9 cellular contexts compared by ENCODE assay signal in genomic region chrX:48575642-48576041, GRCh38. TPM values are rescaled to one million over a fixed set of nuclear protein-coding genes. Genes with fewer than 3 reads are reported as not detected.
DNase-seq lines count a peak whose midpoint lies in the region; ATAC-seq and TF ChIP-seq lines count a peak whose summit lies in the region.
"Had no signal": no experiment of that assay in that cellular context is flagged by ENCODE, and none has a peak within 500 bp of the region (broad histone marks: within the 10 kb centered on the region; RNA-seq: fewer than 3 reads in every experiment).

No MANE protein-coding gene starts in this region.

- no peak for DNase-seq in RWPE1 (ENCODE audit: low spot score)
- DNase-seq in epithelial cell of proximal tubule (ENCODE audit: low read depth), result no peak
- DNase-seq in trophoblast cell, result no peak
- no peak for DNase-seq in GM13976 (ENCODE audit: low spot score)
- no peak for DNase-seq in NCI-H526 (lab: John Stamatoyannopoulos, UW)
- no peak for DNase-seq in occipital lobe (lab: John Stamatoyannopoulos, UW)
- DNase-seq: stimulated activated naive CD4-positive, alpha-beta T cell had no signal

- ATAC-seq in HG03045 (IDR thresholded peaks at IDR 0.05; ENCODE audit: unreplicated experiment), result no peak

- peak overlapping the region; percentile 80 for H3K14ac ChIP-seq in trophoblast cell (ENCODE audit: low read length)

- H2AFZ ChIP-seq in trophoblast cell (ENCODE audit: insufficient read depth, low read length, poor library complexity), result no peak overlapping the region

- in situ Hi-C loops in GM13976 (cut with MboI; ENCODE audit: low sequenced_read_pairs, unreplicated experiment), result no loop called here

- H3K36me3 ChIP-seq in trophoblast cell (ENCODE audit: control insufficient read depth in 1 of 2, insufficient read depth in 2 of 2, low read length in 2 of 2), result peaks cover 17 to 31% of the 10 kb centered on the region in 2 experiments

- no peak overlapping the region for H3K18ac ChIP-seq in trophoblast cell (ENCODE audit: low read length)

- H3K4ac ChIP-seq in trophoblast cell (ENCODE audit: low read depth, low read length), result peak overlapping the region; percentile 94

- H4K91ac ChIP-seq in trophoblast cell (ENCODE audit: low read depth, low read length), result peak overlapping the region; percentile 95

- H3K27me3 ChIP-seq in trophoblast cell (ENCODE audit: insufficient read depth, low read length), result no peaks in the 10 kb centered on the region

- H4K12ac ChIP-seq in trophoblast cell (ENCODE audit: low read depth, low read length), result peak overlapping the region; percentile 92

- H2BK5ac ChIP-seq in trophoblast cell (ENCODE audit: low read depth, low read length, poor library complexity), result no peak overlapping the region

- H2AK5ac ChIP-seq in trophoblast cell (ENCODE audit: low read length), result peak overlapping the region; percentile 91

- POLR2A ChIA-PET in RWPE1 (lab: Yijun Ruan, JAX; ENCODE audit: low non-redundant PET), result no interaction called here

- WGBS in trophoblast cell (ENCODE audit: extremely low coverage, insufficient coverage, insufficient read length), result no CpG with 5 or more reads among the region's 13 CpGs

- H2BK120ac ChIP-seq in trophoblast cell (ENCODE audit: insufficient read depth, low read length, poor library complexity), result no peak overlapping the region

- peak overlapping the region; percentile 71 for H3K4me2 ChIP-seq in trophoblast cell (ENCODE audit: low read length)

- no peak for TF ChIP-seq CTCF in RWPE1 (conservative IDR thresholded peaks at IDR 0.05; ENCODE audit: low read depth)
- TF ChIP-seq CTCF in epithelial cell of proximal tubule (conservative IDR thresholded peaks at IDR 0.05; ENCODE audit: low read depth, low read length), result no peak
- TF ChIP-seq CTCF in GM13976 (IDR thresholded peaks at IDR 0.05; ENCODE audit: borderline replicate concordance, control extremely low read depth, extremely low read depth, insufficient read depth, missing control alignments), result no peak

- peaks cover 12% of the 10 kb centered on the region for H3K79me1 ChIP-seq in trophoblast cell (ENCODE audit: low read length)

- CTCF ChIA-PET in RWPE1 (lab: Yijun Ruan, JAX), result no interaction called here

- H3K4me3 ChIP-seq in GM08714 (ENCODE audit: low read length), result peak overlapping the region; percentile 92; the same call in 1 of the 2 replicates
- peak overlapping the region; percentile 74 for H3K4me3 ChIP-seq in epithelial cell of proximal tubule (ENCODE audit: low read depth, low read length)
- H3K4me3 ChIP-seq in trophoblast cell (ENCODE audit: low read depth, low read length), result peak overlapping the region; percentile 97

- no peaks in the 10 kb centered on the region for H3K9me3 ChIP-seq in trophoblast cell (ENCODE audit: insufficient read depth, low read depth, low read length)

- H3K4me1 ChIP-seq in trophoblast cell (ENCODE audit: control insufficient read depth in 1 of 2, insufficient read depth in 2 of 2, low read length in 2 of 2), result peaks cover 10 to 12% of the 10 kb centered on the region in 2 experiments

- H3K79me2 ChIP-seq in trophoblast cell (ENCODE audit: control insufficient read depth, insufficient read depth, low read length, poor library complexity), result peaks cover 10% of the 10 kb centered on the region

- H3K27ac ChIP-seq in RWPE1 (peak overlapping the region; percentile 89), trophoblast cell (ENCODE audit: low read depth, low read length) (no peak overlapping the region)

- no peak overlapping the region for H3K23ac ChIP-seq in trophoblast cell (ENCODE audit: low read length)

- H2BK12ac ChIP-seq in trophoblast cell (ENCODE audit: low read length), result no peak overlapping the region

- peak overlapping the region; percentile 88 for H4K8ac ChIP-seq in trophoblast cell (ENCODE audit: low read depth, low read length)

- no peak overlapping the region for H3K9ac ChIP-seq in trophoblast cell (ENCODE audit: low read length)

RNA-seq across cellular contexts. Expression of gene RBM3, which starts 1.4 kb away (rescaled TPM):
- 179 and 221 TPM in 2 replicates for total RNA-seq in epithelial cell of proximal tubule
- polyA plus RNA-seq in trophoblast cell (2013), result 159 and 161 TPM in 2 replicates
- 172 TPM for total RNA-seq in occipital lobe

RNA-seq across cellular contexts. Expression of gene WDR13, which starts 21.6 kb away (rescaled TPM):
- total RNA-seq in epithelial cell of proximal tubule (64.9 and 82.8 TPM in 2 replicates), occipital lobe (80.0 TPM)
- 22.0 and 22.6 TPM in 2 replicates for polyA plus RNA-seq in trophoblast cell (2013)

RNA-seq across cellular contexts. Expression of gene TBC1D25, which starts 36.1 kb away (rescaled TPM):
- 7.4 and 10.7 TPM in 2 replicates for total RNA-seq in epithelial cell of proximal tubule
- polyA plus RNA-seq in trophoblast cell (2013), result 7.7 and 7.9 TPM in 2 replicates
- total RNA-seq in occipital lobe, result 6.2 TPM

RNA-seq across cellular contexts. Expression of gene EBP, which starts 54.0 kb away (rescaled TPM):
- total RNA-seq in epithelial cell of proximal tubule (93.7 and 190 TPM in 2 replicates), occipital lobe (43.5 TPM)
- polyA plus RNA-seq in trophoblast cell (2013), result 118 TPM in 2 replicates
